In the genomic region with DNA sequence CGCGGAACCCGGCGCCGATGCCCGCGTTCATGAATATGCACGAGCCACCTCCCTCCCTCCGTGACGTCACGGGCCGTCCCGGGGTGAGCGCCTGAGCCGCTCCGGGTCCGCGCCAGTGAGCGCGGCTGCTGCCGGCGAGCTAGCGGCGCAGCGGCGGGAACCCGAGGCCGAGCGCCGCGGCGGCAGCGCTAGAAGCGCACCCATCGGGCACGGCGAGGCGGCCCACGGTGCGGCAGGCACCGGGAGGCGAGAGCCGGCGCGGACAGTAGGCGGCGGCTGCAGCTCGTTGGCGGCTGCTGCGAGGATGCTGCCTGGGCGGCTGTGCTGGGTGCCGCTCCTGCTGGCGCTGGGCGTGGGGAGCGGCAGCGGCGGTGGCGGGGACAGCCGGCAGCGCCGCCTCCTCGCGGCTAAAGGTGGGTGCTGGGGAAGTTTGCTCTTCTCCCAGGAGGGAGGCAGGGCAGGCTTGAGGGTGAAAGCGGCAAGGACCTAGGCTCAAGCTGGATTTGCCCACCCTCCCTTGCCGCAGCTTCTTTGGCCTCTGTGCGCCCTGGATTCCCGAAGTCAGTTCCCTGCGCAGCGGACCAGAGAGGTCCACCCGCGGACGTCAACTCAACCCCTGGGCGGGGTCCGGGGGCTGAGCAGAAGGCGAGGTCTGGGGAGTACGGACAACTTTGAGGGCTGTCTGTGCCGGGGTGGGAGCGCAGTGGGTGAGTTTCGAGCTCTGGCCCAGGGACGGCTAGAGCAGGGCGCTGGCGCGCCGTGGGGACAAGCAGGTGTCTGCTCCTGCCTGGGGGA, we compare ENCODE assay signal across 8 cellular contexts. TPM values are rescaled to one million over a fixed set of nuclear protein-coding genes. Genes with fewer than 3 reads are reported as not detected.
DNase-seq lines count a peak whose midpoint lies in the region; ATAC-seq, FAIRE-seq and TF ChIP-seq lines count a peak whose summit lies in the region.

A gene (plus strand): TSS at position 115 of the 795 bp plus-strand sequence.

- TF ChIP-seq POLR2A in A549 (IDR thresholded peaks at IDR 0.05; ENCODE audit: low read length) (no peak), esophagus muscularis mucosa (IDR thresholded peaks at IDR 0.05; ENCODE audit: low read depth) (no peak), upper lobe of left lung (IDR thresholded peaks at IDR 0.05) (no peak)

- CTCF ChIA-PET in A549 (lab: Yijun Ruan, JAX), result interaction anchor here (1.0 kb wide), 3 partner anchors 18 to 96 kb away, joined by 3 read pairs; no protein-coding TSS in a partner anchor

- peak within 1 kb of the TSS; percentile 93 for H3K4me2 ChIP-seq in A549

- FAIRE-seq in A549 (lab: Jason Lieb, UNC), result no peak

- in situ Hi-C loops in SK-MEL-5 (cut with HindIII; ENCODE audit: low pct_unique_long_range_greater_than_20kb, low sequenced_read_pairs), result no loop called here

- POLR2A ChIA-PET in A549 (lab: Yijun Ruan, JAX), result no interaction called here

- peak within 1 kb of the TSS; percentile 47 for H3K4me3 ChIP-seq in A549
- H3K4me3 ChIP-seq in GM12864 (ENCODE audit: low read depth, low read length), result peak within 1 kb of the TSS; percentile 20; the same call in 1 of the 2 replicates
- H3K4me3 ChIP-seq in esophagus muscularis mucosa, result peak within 1 kb of the TSS; percentile 54 to 63 (median 56)
- H3K4me3 ChIP-seq in mucosa of descending colon, result no peak within 1 kb of the TSS
- peak within 1 kb of the TSS in 3 of 4 donors; percentile 34 to 48 (median 44) for H3K4me3 ChIP-seq in upper lobe of left lung

- no CpG with 5 or more reads among the region's 84 CpGs for WGBS in A549 (ENCODE audit: missing lambda C conversion rate)
- 0% methylated on average over 15 of the region's 84 CpGs for WGBS in esophagus muscularis mucosa
- WGBS in upper lobe of left lung, 2 donors, result 3% methylated on average over 58 of the region's 84 CpGs; no CpG with 5 or more reads in 1 of the 2 donors

- TF ChIP-seq RAD21 in A549 (conservative IDR thresholded peaks at IDR 0.05 in 1 of 2, IDR thresholded peaks at IDR 0.05 in 1 of 2), result no peak

- ATAC-seq in A549, result peak; percentile 72 to 82
- ATAC-seq in mucosa of descending colon, result peak; percentile 75
- peak; percentile 13 to 90 for ATAC-seq in upper lobe of left lung (ENCODE audit: low FRiP score in 2 of 2)

- intact Hi-C loops in esophagus muscularis mucosa (cut with DNase I), result loop anchor here (10.0 kb wide), 1 partner anchor 930 kb away; no protein-coding TSS in a partner anchor
- intact Hi-C loops in mucosa of descending colon (cut with DNase I, micrococcal nuclease), result loop anchor here in 1 of 2 donors (10.0 kb wide), 1 partner anchor 510 kb away; no protein-coding TSS in a partner anchor

- DNase-seq in A549 (ENCODE audit: low read depth in 1 of 2, low spot score in 1 of 2), result peak; percentile 24 to 31
- DNase-seq in GM12864 (ENCODE audit: low read depth), result no peak
- peak; percentile 44 for DNase-seq in HuH-7.5 (ENCODE audit: low spot score)
- peak; percentile 17 for DNase-seq in SK-MEL-5 (ENCODE audit: low read depth, low spot score)
- peak; percentile 83 for DNase-seq in esophagus muscularis mucosa (ENCODE audit: extremely low spot score)
- peak; percentile 52 to 57 (median 52) for DNase-seq in mucosa of descending colon
- DNase-seq in upper lobe of left lung, result peak; percentile 22 to 89
- DNase-seq in KG1 (lab: John Stamatoyannopoulos, UW), result no peak

- peaks cover 10% of the 10 kb centered on the region for H3K4me1 ChIP-seq in A549
- H3K4me1 ChIP-seq in esophagus muscularis mucosa, result peaks cover 20 to 27% (median 24%) of the 10 kb centered on the region in 4 donors
- H3K4me1 ChIP-seq in mucosa of descending colon (ENCODE audit: low read depth), result peaks cover 15% of the 10 kb centered on the region
- H3K4me1 ChIP-seq in upper lobe of left lung, result peaks cover 15 to 24% (median 20%) of the 10 kb centered on the region in 4 donors

- no peak for TF ChIP-seq CTCF in A549 (IDR thresholded peaks at IDR 0.05)
- TF ChIP-seq CTCF in GM12864 (IDR thresholded peaks at IDR 0.05; ENCODE audit: low read depth, low read length, missing control alignments), result no peak
- TF ChIP-seq CTCF in esophagus muscularis mucosa (IDR thresholded peaks at IDR 0.05), result peak in 1 of 3 experiments; percentile 7
- no peak for TF ChIP-seq CTCF in mucosa of descending colon (IDR thresholded peaks at IDR 0.05)
- TF ChIP-seq CTCF in upper lobe of left lung (IDR thresholded peaks at IDR 0.05), result peak in 1 of 6 experiments; percentile 19

- H3K27me3 ChIP-seq in esophagus muscularis mucosa (peaks cover 0 to 52% (median 18%) of the 10 kb centered on the region in 4 donors), upper lobe of left lung (peaks cover 0 to 25% (median 14%) of the 10 kb centered on the region in 4 donors)

- no peak within 1 kb of the TSS for H3K27ac ChIP-seq in A549
- peak within 1 kb of the TSS in 2 of 4 donors; percentile 2 to 44 for H3K27ac ChIP-seq in esophagus muscularis mucosa (replicated peaks in 1 of 4)
- no peak within 1 kb of the TSS for H3K27ac ChIP-seq in upper lobe of left lung

- TF ChIP-seq EP300 in A549 (IDR thresholded peaks at IDR 0.05) (no peak), esophagus muscularis mucosa (IDR thresholded peaks at IDR 0.05) (no peak), upper lobe of left lung (IDR thresholded peaks at IDR 0.05) (no peak)

- H3K9me3 ChIP-seq in A549 (no peaks in the 10 kb centered on the region), esophagus muscularis mucosa (no peaks in the 10 kb centered on the region), mucosa of descending colon (no peaks in the 10 kb centered on the region), upper lobe of left lung (no peaks in the 10 kb centered on the region)

- H3K36me3 ChIP-seq in esophagus muscularis mucosa (no peaks in the 10 kb centered on the region), mucosa of descending colon (ENCODE audit: low read depth) (no peaks in the 10 kb centered on the region), upper lobe of left lung (no peaks in the 10 kb centered on the region)

TF ChIP-seq in A549, 52 proteins besides CTCF, POLR2A, EP300 and RAD21:
- TF ChIP-seq ZSCAN20 (CRISPR knock-in tag; IDR thresholded peaks at IDR 0.05) (no peak), MYC (IDR thresholded peaks at IDR 0.05; ENCODE audit: borderline replicate concordance, low read length) (no peak)
- TF ChIP-seq, protein P1, sequence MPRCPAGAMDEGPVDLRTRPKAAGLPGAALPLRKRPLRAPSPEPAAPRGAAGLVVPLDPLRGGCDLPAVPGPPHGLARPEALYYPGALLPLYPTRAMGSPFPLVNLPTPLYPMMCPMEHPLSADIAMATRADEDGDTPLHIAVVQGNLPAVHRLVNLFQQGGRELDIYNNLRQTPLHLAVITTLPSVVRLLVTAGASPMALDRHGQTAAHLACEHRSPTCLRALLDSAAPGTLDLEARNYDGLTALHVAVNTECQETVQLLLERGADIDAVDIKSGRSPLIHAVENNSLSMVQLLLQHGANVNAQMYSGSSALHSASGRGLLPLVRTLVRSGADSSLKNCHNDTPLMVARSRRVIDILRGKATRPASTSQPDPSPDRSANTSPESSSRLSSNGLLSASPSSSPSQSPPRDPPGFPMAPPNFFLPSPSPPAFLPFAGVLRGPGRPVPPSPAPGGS (IDR thresholded peaks at IDR 0.05), result no peak
TF ChIP-seq in A549: peak in this region for 0.

RNA-seq across cellular contexts. Expression of the gene that starts here (rescaled TPM):
- polyA plus RNA-seq in A549 (2011; rRNA removed), result 0.04 TPM in 2 replicates
- under 0.01 and 0.01 TPM in 2 replicates for polyA plus RNA-seq in A549 (2012; cell fraction: cytosol; rRNA removed)
- 0.01 TPM in 1 of 2 replicates, not detected in the other for polyA plus RNA-seq in A549 (2012; cell fraction: nucleus; rRNA removed)
- polyA plus RNA-seq in A549 (2017; fragmentation: RNase III; extraction: RNeasy Plus Mini Kit Qiagen cat#74134 plus additional on column Dnase treatment), result 0.03 to 0.05 TPM (median 0.04 TPM) in 3 replicates
- 0.05 and 0.25 TPM in 2 replicates for polyA minus RNA-seq in A549 (2011; rRNA and poly(A)+ RNA removed)
- total RNA-seq in SK-MEL-5 (2014; rRNA removed; shearing (Covaris generic)), result not detected in 2 replicates
- polyA plus RNA-seq in SK-MEL-5 (2015; cell fraction: cytosol; rRNA removed), result 0.01 TPM in 1 of 2 replicates, not detected in the other
- not detected in 2 replicates for polyA plus RNA-seq in SK-MEL-5 (2015; cell fraction: nucleus; rRNA removed)
- 1 to 10 TPM; 3.7 to 9.5 (median 7.4) TPM for total RNA-seq in esophagus muscularis mucosa
- total RNA-seq in mucosa of descending colon, result 1 to 10 TPM in 2 of 3 donors, under 1 TPM in 1; 0.90 to 5.3 (median 2.5) TPM
- 1 to 10 TPM; 1.0 to 4.3 (median 1.6) TPM for total RNA-seq in upper lobe of left lung

Comparison
In these comparisons a context has a peak if more than half of its experiments do, and no peak if none do; other contexts are left out.
1. Peak in DNase-seq, ATAC-seq, H3K4me3 ChIP-seq and H3K4me2 ChIP-seq in A549; RNA of the gene not detected or under 1 TPM.
2. Peak in DNase-seq in SK-MEL-5; RNA of the gene not detected or under 1 TPM.
3. DNase-seq: peak in HuH-7.5 (single experiment), esophagus muscularis mucosa (single experiment), mucosa of descending colon (3 of 3) and upper lobe of left lung (2 of 2); none in GM12864 (single experiment) and KG1 (single experiment).
4. Peak in every context shown above with its lines, with median percentiles within 50 percentile points of each other: ATAC-seq.